ENCODE assay signal across 8 cellular contexts in genomic region chr22:20524004-20524481, GRCh38. TPM values are rescaled to one million over a fixed set of nuclear protein-coding genes. Genes with fewer than 3 reads are reported as not detected.
DNase-seq lines count a peak whose midpoint lies in the region; ATAC-seq and TF ChIP-seq lines count a peak whose summit lies in the region.

No MANE protein-coding gene starts in this region.

- H3K27ac ChIP-seq in ascending aorta (peak overlapping the region; percentile 48 to 59), sigmoid colon (peak overlapping the region in 2 of 4 donors; percentile 1 to 37)

- H3K9me3 ChIP-seq in ascending aorta (no peaks in the 10 kb centered on the region), sigmoid colon (no peaks in the 10 kb centered on the region)

- H3K4me3 ChIP-seq in ascending aorta (no peak overlapping the region), sigmoid colon (no peak overlapping the region)

- H3K4me1 Mint-ChIP-seq in neural crest cell = peaks cover 50% of the 10 kb centered on the region

- H3K27ac Mint-ChIP-seq in neural crest cell (ENCODE audit: unreplicated experiment) = peak overlapping the region; percentile 83

- TF ChIP-seq POLR2A in sigmoid colon (IDR thresholded peaks at IDR 0.05) = no peak

- no peak overlapping the region for H3K4me3 Mint-ChIP-seq in neural crest cell

- no peaks in the 10 kb centered on the region for H3K27me3 Mint-ChIP-seq in neural crest cell (ENCODE audit: low read depth)

- DNase-seq in DMS53 treated with DMSO at 0.1 percent for 48 hours (lab: John Stamatoyannopoulos, UW; ENCODE audit: unreplicated experiment) (peak; percentile 2), NAMALWA (ENCODE audit: low spot score) (peak; percentile 62), ascending aorta (ENCODE audit: low spot score in 2 of 2) (no peak), neural crest cell (ENCODE audit: low read depth, low spot score) (no peak), sigmoid colon (no peak)

- peaks cover 9 to 23% of the 10 kb centered on the region in 2 donors for H3K4me1 ChIP-seq in ascending aorta
- peaks cover 0 to 67% (median 49%) of the 10 kb centered on the region in 4 donors for H3K4me1 ChIP-seq in sigmoid colon

- WGBS in sigmoid colon, 2 donors = 1 to 3% methylated on average over 1 of the region's 1 CpG

- TF ChIP-seq EP300 in sigmoid colon (IDR thresholded peaks at IDR 0.05) = no peak

- peaks cover 4% of the 10 kb centered on the region for H3K36me3 Mint-ChIP-seq in neural crest cell (ENCODE audit: low read depth)

- ATAC-seq in HG03095 (IDR thresholded peaks at IDR 0.05; ENCODE audit: unreplicated experiment) (no peak), GM21619 (IDR thresholded peaks at IDR 0.05; ENCODE audit: unreplicated experiment) (no peak), GM18498 (IDR thresholded peaks at IDR 0.05; ENCODE audit: unreplicated experiment) (no peak)

- peaks cover 28 to 29% of the 10 kb centered on the region in 2 donors for H3K36me3 ChIP-seq in ascending aorta
- H3K36me3 ChIP-seq in sigmoid colon = peaks cover 0 to 40% (median 11%) of the 10 kb centered on the region in 4 donors

- peaks cover 3% of the 10 kb centered on the region for H3K9me3 Mint-ChIP-seq in neural crest cell

- H3K27me3 ChIP-seq in ascending aorta = no peaks in the 10 kb centered on the region
- no peaks in the 10 kb centered on the region for H3K27me3 ChIP-seq in sigmoid colon

- TF ChIP-seq CTCF in ascending aorta (IDR thresholded peaks at IDR 0.05) (no peak), neural crest cell (conservative IDR thresholded peaks at IDR 0.05) (no peak), sigmoid colon (IDR thresholded peaks at IDR 0.05) (no peak)

- intact Hi-C loops in ascending aorta (cut with DNase I) (no loop called here), sigmoid colon (cut with DNase I) (no loop called here)

RNA-seq across cellular contexts. Expression of gene MED15, which starts 16.6 kb away (rescaled TPM):
- 204 TPM for total RNA-seq in ascending aorta
- total RNA-seq in neural crest cell = 78.6 and 84.5 TPM in 2 replicates
- 10 to 100 TPM; 26.4 to 75.3 (median 34.9) TPM for total RNA-seq in sigmoid colon
- polyA plus RNA-seq in sigmoid colon = 10 to 100 TPM; 25.8 to 86.8 (median 37.5) TPM

RNA-seq across cellular contexts. Expression of gene KLHL22, which starts 28.4 kb away (rescaled TPM):
- total RNA-seq in ascending aorta (63.8 TPM), neural crest cell (42.5 and 48.9 TPM in 2 replicates), sigmoid colon (10 to 100 TPM; 26.4 to 39.6 (median 32.7) TPM)
- 10 to 100 TPM in 1 of 3 donors, 1 to 10 TPM in 2; 5.4 to 14.0 (median 6.0) TPM for polyA plus RNA-seq in sigmoid colon

Comparison
In these comparisons a context has a peak if more than half of its experiments do, and no peak if none do; other contexts are left out.
1. DNase-seq: peak in DMS53 treated with DMSO at 0.1 percent for 48 hours (single experiment) and NAMALWA (single experiment); none in ascending aorta (0 of 2), neural crest cell (single experiment) and sigmoid colon (single experiment).